8 cellular contexts compared by ENCODE assay signal in genomic region chr11:71813481-71814355, GRCh38. TPM values are rescaled to one million over a fixed set of nuclear protein-coding genes. Genes with fewer than 3 reads are reported as not detected.
DNase-seq lines count a peak whose midpoint lies in the region; ATAC-seq and TF ChIP-seq lines count a peak whose summit lies in the region.
"Not testable (repeated sequence)": the region's sequence is repeated elsewhere in the genome, so short reads cannot be mapped to it uniquely, and the experiment has no call there.

No MANE protein-coding gene starts in this region.

- CTCF ChIA-PET in activated naive CD4-positive, alpha-beta T cell treated with anti-CD3 and anti-CD28 coated beads for 36 hours (lab: Charles Lee) = interaction anchor here (0.7 to 1.6 kb wide), 3 partner anchors 12 to 51 kb away, joined by 3 to 4 read pairs (median 3); no protein-coding TSS in a partner anchor

- peak; percentile 88 for ATAC-seq in T-helper 17 cell

- intact Hi-C loops in activated naive CD4-positive, alpha-beta T cell treated with anti-CD3 and anti-CD28 coated beads for 36 hours (cut with micrococcal nuclease) = loop anchor here (1.0 kb wide), 1 partner anchor 26 kb away; no protein-coding TSS in a partner anchor

- not testable (repeated sequence) for H3K27ac Mint-ChIP-seq in T-helper 17 cell
- H3K27ac Mint-ChIP-seq in activated naive CD4-positive, alpha-beta T cell treated with anti-CD3 and anti-CD28 coated beads for 36 hours = peak overlapping the region; percentile 63

- H3K4me3 ChIP-seq in fibroblast of mammary gland (ENCODE audit: control insufficient read depth, low read depth, low read length) = peak overlapping the region; percentile 41

- peak; percentile 41 for TF ChIP-seq POLR2A in GM19099 (IDR thresholded peaks at IDR 0.05; ENCODE audit: extremely low read depth, insufficient read length, low read depth)

- H3K9me3 ChIP-seq in T-helper 17 cell (ENCODE audit: control insufficient read depth, low read length, poor library complexity, severe bottlenecking) = not testable (repeated sequence)

- TF ChIP-seq CTCF in fibroblast of mammary gland (conservative IDR thresholded peaks at IDR 0.05; ENCODE audit: control insufficient read depth, insufficient read depth, low read depth, low read length) = peak; percentile 59

- not testable (repeated sequence) for H3K27me3 Mint-ChIP-seq in T-helper 17 cell; activated naive CD4-positive, alpha-beta T cell treated with anti-CD3 and anti-CD28 coated beads for 36 hours (ENCODE audit: low read depth)

- not testable (repeated sequence) for H3K4me1 Mint-ChIP-seq in T-helper 17 cell; activated naive CD4-positive, alpha-beta T cell treated with anti-CD3 and anti-CD28 coated beads for 36 hours (ENCODE audit: low read depth)

- H3K4me3 Mint-ChIP-seq in T-helper 17 cell = peak overlapping the region; percentile 86
- peak overlapping the region; percentile 82 for H3K4me3 Mint-ChIP-seq in activated naive CD4-positive, alpha-beta T cell treated with anti-CD3 and anti-CD28 coated beads for 36 hours

- not testable (repeated sequence) for H3K36me3 Mint-ChIP-seq in T-helper 17 cell (ENCODE audit: low read depth); activated naive CD4-positive, alpha-beta T cell treated with anti-CD3 and anti-CD28 coated beads for 36 hours (ENCODE audit: low read depth)

- peak; percentile 80 for DNase-seq in AG08396 (ENCODE audit: low spot score)
- peak; percentile 18 for DNase-seq in NCI-H2081 treated with DMSO at 0.1 percent for 48 hours (lab: John Stamatoyannopoulos, UW)
- DNase-seq in T-helper 17 cell = peak; percentile 69 to 77 (median 70)
- DNase-seq in activated naive CD4-positive, alpha-beta T cell treated with anti-CD3 and anti-CD28 coated beads for 36 hours = peak; percentile 85
- DNase-seq in fibroblast of mammary gland (ENCODE audit: low read depth) = peak; percentile 60
- peak; percentile 84 for DNase-seq in midbrain (lab: John Stamatoyannopoulos, UW)
- peak; percentile 66 to 67 for DNase-seq in stimulated activated CD4-positive, alpha-beta T cell treated with anti-CD3 and anti-CD28 coated beads, Interleukin-2, amount 100 ng/mL, for 48 hours

- H3K9me3 Mint-ChIP-seq in activated naive CD4-positive, alpha-beta T cell treated with anti-CD3 and anti-CD28 coated beads for 36 hours = not testable (repeated sequence)

RNA-seq across cellular contexts. Expression of gene DEFB108B, which starts 19.3 kb away (rescaled TPM):
- not detected for total RNA-seq in T-helper 17 cell
- total RNA-seq in activated naive CD4-positive, alpha-beta T cell treated with anti-CD3 and anti-CD28 coated beads for 36 hours = not detected

Comparison
In these comparisons a context has a peak if more than half of its experiments do, and no peak if none do; other contexts are left out.
1. Peak in every context shown above with its lines: DNase-seq, ATAC-seq and H3K4me3 ChIP-seq.
2. DNase-seq: peak in every context shown above with its lines; median percentile 85 in activated naive CD4-positive, alpha-beta T cell treated with anti-CD3 and anti-CD28 coated beads for 36 hours; 84 in midbrain; 80 in AG08396; 70 in T-helper 17 cell; 66 in stimulated activated CD4-positive, alpha-beta T cell treated with anti-CD3 and anti-CD28 coated beads, Interleukin-2, amount 100 ng/mL, for 48 hours; 60 in fibroblast of mammary gland; 18 in NCI-H2081 treated with DMSO at 0.1 percent for 48 hours.